13 cellular contexts compared by ENCODE assay signal in genomic region chr2:181268174-181268867, GRCh38.
DNase-seq lines count a peak whose midpoint lies in the region; ATAC-seq, FAIRE-seq and TF ChIP-seq lines count a peak whose summit lies in the region.
"Had no signal": no experiment of that assay in that cellular context is flagged by ENCODE, and none has a peak within 500 bp of the region (broad histone marks: within the 10 kb centered on the region; RNA-seq: fewer than 3 reads in every experiment).

No MANE protein-coding gene starts in this region.

- no peaks in the 10 kb centered on the region for H3K27me3 ChIP-seq in GM06990 (replicated peaks; ENCODE audit: control insufficient read depth, insufficient read depth, low read length)
- no peaks in the 10 kb centered on the region for H3K27me3 ChIP-seq in heart left ventricle
- no peaks in the 10 kb centered on the region for H3K27me3 ChIP-seq in left ventricle myocardium inferior (ENCODE audit: low read depth)
- H3K27me3 ChIP-seq: vagina had no signal

- H3K36me3 ChIP-seq in GM06990 (ENCODE audit: control insufficient read depth, insufficient read depth, low read length) = no peaks in the 10 kb centered on the region
- H3K36me3 ChIP-seq in heart left ventricle = no peaks in the 10 kb centered on the region
- no peaks in the 10 kb centered on the region for H3K36me3 ChIP-seq in left ventricle myocardium inferior
- H3K36me3 ChIP-seq: vagina had no signal

- H3K27ac ChIP-seq in heart left ventricle (no peak overlapping the region), left ventricle myocardium inferior (replicated peaks) (no peak overlapping the region)
- H3K27ac ChIP-seq: vagina had no signal

- in situ Hi-C loops in KBM-7 (cut with MboI; ENCODE audit: low pct_unique_long_range_greater_than_20kb, low sequenced_read_pairs) = no loop called here

- FAIRE-seq in GM19239 (lab: Jason Lieb, UNC) = peak; percentile 67

- no peaks in the 10 kb centered on the region for H3K4me1 ChIP-seq in heart left ventricle
- no peaks in the 10 kb centered on the region for H3K4me1 ChIP-seq in left ventricle myocardium inferior
- H3K4me1 ChIP-seq: vagina had no signal

- DNase-seq in GM06990 (ENCODE audit: extremely low read depth, insufficient read length) (peak; percentile 4), GM19239 (ENCODE audit: insufficient read length, low spot score) (no peak), MV-4-11 (lab: John Stamatoyannopoulos, UW) (peak; percentile 1), KBM-7 (no peak), heart left ventricle (no peak), left ventricle myocardium inferior (no peak), GM03348 (ENCODE audit: low spot score) (no peak)
- DNase-seq: anterior cingulate cortex, DMS53, NCI-H526, posterior cingulate gyrus had no signal

- TF ChIP-seq POLR2A in heart left ventricle (IDR thresholded peaks at IDR 0.05) = no peak

- 60 to 69% (median 65%) methylated on average over 3 of the region's 3 CpGs for WGBS in heart left ventricle, 4 donors

- intact Hi-C loops in heart left ventricle (cut with DNase I) (no loop called here), left ventricle myocardium inferior (cut with micrococcal nuclease) (no loop called here)

- ATAC-seq in HG02938 (IDR thresholded peaks at IDR 0.05; ENCODE audit: unreplicated experiment) (peak; percentile 73), heart left ventricle (no peak)

- H3K9me3 ChIP-seq in heart left ventricle (no peaks in the 10 kb centered on the region), left ventricle myocardium inferior (replicated peaks) (no peaks in the 10 kb centered on the region)
- H3K9me3 ChIP-seq: vagina had no signal

- H3K4me3 ChIP-seq in GM06990 (replicated peaks; ENCODE audit: low read depth, low read length) (no peak overlapping the region), heart left ventricle (no peak overlapping the region), left ventricle myocardium inferior (no peak overlapping the region)
- H3K4me3 ChIP-seq: vagina had no signal

- TF ChIP-seq CTCF in GM06990 (IDR thresholded peaks at IDR 0.05; ENCODE audit: insufficient read depth, low read length, poor library complexity, severe bottlenecking) (no peak), heart left ventricle (IDR thresholded peaks at IDR 0.05) (no peak), left ventricle myocardium inferior (IDR thresholded peaks at IDR 0.05; ENCODE audit: borderline replicate concordance) (no peak)

Comparison
In these comparisons a context has a peak if more than half of its experiments do, and no peak if none do; other contexts are left out.
1. DNase-seq: peak in GM06990 (single experiment) and MV-4-11 (single experiment); none in GM19239 (single experiment), KBM-7 (single experiment), heart left ventricle (0 of 5), left ventricle myocardium inferior (single experiment) and GM03348 (single experiment).